21 cellular contexts compared by ENCODE assay signal in genomic region chr16:4591706-4592470, GRCh38. TPM values are rescaled to one million over a fixed set of nuclear protein-coding genes. Genes with fewer than 3 reads are reported as not detected.
DNase-seq lines count a peak whose midpoint lies in the region; ATAC-seq and TF ChIP-seq lines count a peak whose summit lies in the region.
"Had no signal": no experiment of that assay in that cellular context is flagged by ENCODE, and none has a peak within 500 bp of the region (broad histone marks: within the 10 kb centered on the region; RNA-seq: fewer than 3 reads in every experiment).

No MANE protein-coding gene starts in this region.

- no peak overlapping the region for H4K8ac ChIP-seq in mesenchymal stem cell (ENCODE audit: low read length)

- dilution Hi-C loops in mammary epithelial cell (cut with HindIII; ENCODE audit: low sequenced_read_pairs) = no loop called here

- in situ Hi-C loops in mammary epithelial cell (cut with MboI; ENCODE audit: low sequenced_read_pairs in 2 of 2) = no loop called here
- in situ Hi-C loops in SK-MEL-5 (cut with HindIII; ENCODE audit: low pct_unique_long_range_greater_than_20kb, low sequenced_read_pairs) = no loop called here

- no peaks in the 10 kb centered on the region for H3K27me3 ChIP-seq in mammary epithelial cell (ENCODE audit: insufficient read depth, low read length)
- peaks cover under 1 to 32% of the 10 kb centered on the region in 2 experiments for H3K27me3 ChIP-seq in mesenchymal stem cell (ENCODE audit: control insufficient read depth in 1 of 2, insufficient read depth in 1 of 2, low read length in 2 of 2)
- no peaks in the 10 kb centered on the region for H3K27me3 ChIP-seq in upper lobe of right lung
- H3K27me3 ChIP-seq in spleen (replicated peaks in 1 of 7) = peaks cover 0 to 2% (median 0%) of the 10 kb centered on the region in 7 donors

- H3K79me1 ChIP-seq in mesenchymal stem cell (replicated peaks; ENCODE audit: low read length, poor library complexity, severe bottlenecking) = no peaks in the 10 kb centered on the region

- H3K36me3 ChIP-seq in mammary epithelial cell (ENCODE audit: insufficient read depth, low read length) (no peaks in the 10 kb centered on the region), mesenchymal stem cell (ENCODE audit: control insufficient read depth in 1 of 2, insufficient read depth in 2 of 2, low read depth in 1 of 2, low read length in 2 of 2) (no peaks in the 10 kb centered on the region), upper lobe of right lung (no peaks in the 10 kb centered on the region), spleen (no peaks in the 10 kb centered on the region)

- no peak overlapping the region for H3K27ac ChIP-seq in mammary epithelial cell (ENCODE audit: insufficient read depth, low read depth, low read length)
- peak overlapping the region; percentile 77 for H3K27ac ChIP-seq in mesenchymal stem cell (ENCODE audit: low read length, poor library complexity, severe bottlenecking)
- H3K27ac ChIP-seq in upper lobe of right lung = no peak overlapping the region
- H3K27ac ChIP-seq in spleen = no peak overlapping the region
- H3K27ac ChIP-seq: C4-2B, HL-60 had no signal

- intact Hi-C loops in mammary epithelial cell (cut with micrococcal nuclease) (no loop called here), MCF 10A (cut with micrococcal nuclease) (no loop called here), upper lobe of right lung (cut with DNase I) (no loop called here), spleen (cut with DNase I; ENCODE audit: low total_unique reads) (no loop called here)

- no peaks in the 10 kb centered on the region for H3K9me3 Mint-ChIP-seq in MCF 10A (ENCODE audit: unreplicated experiment)

- no peaks in the 10 kb centered on the region for H3K4me1 Mint-ChIP-seq in MCF 10A (ENCODE audit: insufficient read depth, unreplicated experiment)

- H2AFZ ChIP-seq in mammary epithelial cell (ENCODE audit: low read depth, low read length) (peak overlapping the region; percentile 35), mesenchymal stem cell (ENCODE audit: low read depth, low read length) (no peak overlapping the region)

- 26% methylated on average over 15 of the region's 17 CpGs for WGBS in mammary epithelial cell (ENCODE audit: low coverage, missing lambda C conversion rate)
- WGBS in mesenchymal stem cell = 87% methylated on average over 17 of the region's 17 CpGs
- 82 to 88% (median 84%) methylated on average over 9 to 17 of the region's 17 CpGs for WGBS in spleen, 5 donors

- H3K4me3 ChIP-seq in mammary epithelial cell (replicated peaks in 1 of 3; ENCODE audit: insufficient read depth in 1 of 3, low read depth in 2 of 3, low read length in 3 of 3) (no peak overlapping the region), mesenchymal stem cell (ENCODE audit: insufficient read depth in 1 of 2, low read depth in 1 of 2, low read length in 2 of 2) (no peak overlapping the region), upper lobe of right lung (no peak overlapping the region), spleen (no peak overlapping the region)

- peak; percentile 15 for ATAC-seq in upper lobe of right lung
- ATAC-seq: HCT116 had no signal

- H3K14ac ChIP-seq in mesenchymal stem cell (ENCODE audit: low read length in 2 of 2) = no peak overlapping the region

- peaks cover 7% of the 10 kb centered on the region for H3K4me1 ChIP-seq in mammary epithelial cell (ENCODE audit: insufficient read depth, low read length)
- H3K4me1 ChIP-seq in mesenchymal stem cell (ENCODE audit: control insufficient read depth, insufficient read depth, low read depth, low read length) = peaks cover 37% of the 10 kb centered on the region
- H3K4me1 ChIP-seq in upper lobe of right lung = no peaks in the 10 kb centered on the region
- H3K4me1 ChIP-seq in spleen = no peaks in the 10 kb centered on the region
- H3K4me1 ChIP-seq: Caco-2 had no signal

- H3K18ac ChIP-seq in mesenchymal stem cell (ENCODE audit: low read depth in 1 of 2, low read length in 2 of 2) = no peak overlapping the region

- H4K20me1 ChIP-seq in mammary epithelial cell (ENCODE audit: insufficient read depth, low read length) = no peaks in the 10 kb centered on the region

- no peaks in the 10 kb centered on the region for H3K79me2 ChIP-seq in mammary epithelial cell (ENCODE audit: insufficient read depth, low read length)

- H3K4me2 ChIP-seq in mammary epithelial cell (ENCODE audit: insufficient read depth, low read depth, low read length) (no peak overlapping the region), mesenchymal stem cell (ENCODE audit: low read length, poor library complexity, severe bottlenecking) (no peak overlapping the region)

- H2BK5ac ChIP-seq in mesenchymal stem cell (ENCODE audit: low read depth, low read length, poor library complexity, severe bottlenecking) = peak overlapping the region; percentile 47

- no peak overlapping the region for H2BK15ac ChIP-seq in mesenchymal stem cell (ENCODE audit: low read depth, poor library complexity, severe bottlenecking)

- TF ChIP-seq CTCF in mammary epithelial cell (conservative IDR thresholded peaks at IDR 0.05 in 1 of 2, IDR thresholded peaks at IDR 0.05 in 1 of 2; ENCODE audit: extremely low read depth in 1 of 2, insufficient read depth in 1 of 2, low read depth in 1 of 2, low read length in 2 of 2) (no peak), MCF 10A (IDR thresholded peaks at IDR 0.05; ENCODE audit: unreplicated experiment) (no peak), upper lobe of right lung (IDR thresholded peaks at IDR 0.05) (no peak), spleen (IDR thresholded peaks at IDR 0.05 in 8 of 11, conservative IDR thresholded peaks at IDR 0.05 in 3 of 11) (no peak)

- H3K27me3 Mint-ChIP-seq in MCF 10A (ENCODE audit: insufficient read depth, unreplicated experiment) = no peaks in the 10 kb centered on the region

- no peaks in the 10 kb centered on the region for H3K36me3 Mint-ChIP-seq in MCF 10A (ENCODE audit: insufficient read depth, unreplicated experiment)

- POLR2A ChIA-PET in MCF 10A (lab: Yijun Ruan, JAX) = interaction anchor here (0.6 to 0.7 kb wide), 3 partner anchors 22 to 480 kb away, joined by 3 to 4 read pairs (median 3); no protein-coding TSS in a partner anchor

- DNase-seq in mammary epithelial cell (no peak), MCF 10A (ENCODE audit: unreplicated experiment) (no peak), SK-MEL-5 (ENCODE audit: low read depth, low spot score) (peak; percentile 75), mesenchymal stem cell (no peak), upper lobe of right lung (no peak), spleen (no peak), NCI-H187 treated with DMSO at 0.1 percent for 48 hours (lab: John Stamatoyannopoulos, UW) (no peak), NCI-H524 treated with DMSO at 0.1 percent for 48 hours (lab: John Stamatoyannopoulos, UW) (no peak)
- DNase-seq: 8988T; Caco-2; EL; MV-4-11; NCI-H1436; NCI-H526; NK-92 treated with Interleukin-12 subunit alpha and Interleukin-12 subunit beta, amount 100 ng/mL, for 24 hours; OCI-M1; SHP77 treated with DMSO at 0.1 percent for 48 hours had no signal

- H2BK12ac ChIP-seq in mesenchymal stem cell (ENCODE audit: low read length in 2 of 2) = no peak overlapping the region

- no peak overlapping the region for H3K23ac ChIP-seq in mesenchymal stem cell (ENCODE audit: low read length in 2 of 2)

- TF ChIP-seq POLR2A in spleen (IDR thresholded peaks at IDR 0.05) = no peak

- H3K9me3 ChIP-seq in mammary epithelial cell (replicated peaks; ENCODE audit: insufficient read depth, low read length) (peaks cover 10% of the 10 kb centered on the region), mesenchymal stem cell (ENCODE audit: control insufficient read depth, low read length) (peaks cover 13% of the 10 kb centered on the region), upper lobe of right lung (no peaks in the 10 kb centered on the region), spleen (peaks cover 0 to 10% (median 9%) of the 10 kb centered on the region in 8 donors)
- H3K9me3 ChIP-seq: Caco-2 had no signal

- H2AK5ac ChIP-seq in mesenchymal stem cell (ENCODE audit: low read length, severe bottlenecking) = peak overlapping the region; percentile 47

- no peak overlapping the region for H3K4ac ChIP-seq in mesenchymal stem cell (ENCODE audit: low read depth in 1 of 2, low read length in 2 of 2)

- no peak overlapping the region for H3K4me3 Mint-ChIP-seq in MCF 10A (ENCODE audit: unreplicated experiment)

- no peak overlapping the region for H3K9ac ChIP-seq in mammary epithelial cell (ENCODE audit: insufficient read depth, low read length)
- no peak overlapping the region for H3K9ac ChIP-seq in mesenchymal stem cell (ENCODE audit: low read length)

- no peak overlapping the region for H2BK120ac ChIP-seq in mesenchymal stem cell (ENCODE audit: low read depth, low read length)

- CTCF ChIA-PET in mammary epithelial cell (lab: Charles Lee; ENCODE audit: low non-redundant PET) = no interaction called here
- CTCF ChIA-PET in MCF 10A (lab: Yijun Ruan, JAX) = interaction anchor here (2.1 kb wide), 1 partner anchor 85 kb away, joined by 6 read pairs; no protein-coding TSS in a partner anchor

- H3K27ac Mint-ChIP-seq in MCF 10A (ENCODE audit: low read depth, unreplicated experiment) = no peak overlapping the region

- BruUV-seq in mammary epithelial cell (replicated peaks; lab: Mats Ljungman, UMichigan) (no TSS peak), MCF 10A (replicated peaks; lab: Mats Ljungman, UMichigan) (no TSS peak)

- no peak overlapping the region for H4K91ac ChIP-seq in mesenchymal stem cell (ENCODE audit: low read length)

RNA-seq across cellular contexts. Expression of gene UBALD1, which starts 22.8 kb away (rescaled TPM):
- total RNA-seq in mammary epithelial cell = 10 to 100 TPM in 1 of 2 donors, 1 to 10 TPM in 1; 8.0 to 29.8 TPM
- 7.2 TPM for polyA plus RNA-seq in mammary epithelial cell
- polyA minus RNA-seq in mammary epithelial cell = 4.4 TPM
- 28.0 and 42.1 TPM in 2 replicates for total RNA-seq in MCF 10A (2022)
- 13.1 and 14.5 TPM in 2 replicates for total RNA-seq in SK-MEL-5 (2014; rRNA removed; shearing (Covaris generic))
- polyA plus RNA-seq in SK-MEL-5 (2015; cell fraction: cytosol; rRNA removed) = 37.7 and 43.3 TPM in 2 replicates
- polyA plus RNA-seq in SK-MEL-5 (2015; cell fraction: nucleus; rRNA removed) = 36.0 and 54.4 TPM in 2 replicates
- polyA plus RNA-seq in mesenchymal stem cell (2013, experiment 1 of 2) = 26.5 TPM
- 25.7 TPM for polyA plus RNA-seq in mesenchymal stem cell (2013, experiment 2 of 2)
- 35.5 TPM for total RNA-seq in upper lobe of right lung
- 10 to 100 TPM; 10.0 to 29.2 (median 20.2) TPM for total RNA-seq in spleen
- polyA plus RNA-seq in spleen = 10 to 100 TPM; 12.6 to 33.6 (median 13.6) TPM

RNA-seq across cellular contexts. Expression of gene MGRN1, which starts 32.7 kb away (rescaled TPM):
- total RNA-seq in mammary epithelial cell (10 to 100 TPM; 34.2 to 64.8 TPM), MCF 10A (2022) (61.3 and 62.9 TPM in 2 replicates), upper lobe of right lung (81.3 TPM), spleen (100 to 1,000 TPM in 1 of 7 donors, 10 to 100 TPM in 6; 65.6 to 132 (median 83.6) TPM)
- polyA plus RNA-seq in mammary epithelial cell (8.2 TPM), spleen (10 to 100 TPM in 1 of 3 donors, 1 to 10 TPM in 2; 7.6 to 26.9 (median 8.8) TPM)
- 27.9 TPM for polyA minus RNA-seq in mammary epithelial cell
- total RNA-seq in SK-MEL-5 (2014; rRNA removed; shearing (Covaris generic)) = 11.3 and 13.3 TPM in 2 replicates
- polyA plus RNA-seq in SK-MEL-5 (2015; cell fraction: cytosol; rRNA removed) = 49.2 and 58.7 TPM in 2 replicates
- polyA plus RNA-seq in SK-MEL-5 (2015; cell fraction: nucleus; rRNA removed) = 39.5 and 58.7 TPM in 2 replicates
- polyA plus RNA-seq in mesenchymal stem cell (2013, experiment 1 of 2) = 52.4 TPM
- polyA plus RNA-seq in mesenchymal stem cell (2013, experiment 2 of 2) = 48.7 TPM

RNA-seq across cellular contexts. Expression of gene C16orf96, which starts 35.7 kb away (rescaled TPM):
- total RNA-seq in mammary epithelial cell (under 1 TPM in 1 of 2 donors, not detected in 1; 0.17 TPM), MCF 10A (2022) (not detected in 2 replicates), upper lobe of right lung (0.32 TPM), spleen (under 1 TPM; 0.17 to 0.33 (median 0.23) TPM)
- polyA plus RNA-seq in mammary epithelial cell (not detected), spleen (under 1 TPM; 0.06 to 0.07 (median 0.06) TPM)
- polyA minus RNA-seq in mammary epithelial cell = not detected
- not detected in 2 replicates for total RNA-seq in SK-MEL-5 (2014; rRNA removed; shearing (Covaris generic))
- 0.12 and 0.24 TPM in 2 replicates for polyA plus RNA-seq in SK-MEL-5 (2015; cell fraction: cytosol; rRNA removed)
- not detected in 2 replicates for polyA plus RNA-seq in SK-MEL-5 (2015; cell fraction: nucleus; rRNA removed)
- polyA plus RNA-seq in mesenchymal stem cell (2013, experiment 1 of 2) = 0.01 TPM
- not detected for polyA plus RNA-seq in mesenchymal stem cell (2013, experiment 2 of 2)
- total RNA-seq: RPMI7951 had no signal

RNA-seq across cellular contexts. Expression of gene CDIP1, which starts 53.3 kb away (rescaled TPM):
- 10 to 100 TPM; 63.3 to 81.8 TPM for total RNA-seq in mammary epithelial cell
- polyA plus RNA-seq in mammary epithelial cell = 56.7 TPM
- polyA minus RNA-seq in mammary epithelial cell = 82.2 TPM
- total RNA-seq in MCF 10A (2022) = 6.0 and 8.0 TPM in 2 replicates
- total RNA-seq in SK-MEL-5 (2014; rRNA removed; shearing (Covaris generic)) = 8.7 and 9.4 TPM in 2 replicates
- polyA plus RNA-seq in SK-MEL-5 (2015; cell fraction: cytosol; rRNA removed) = 13.9 and 16.8 TPM in 2 replicates
- polyA plus RNA-seq in SK-MEL-5 (2015; cell fraction: nucleus; rRNA removed) = 2.0 and 3.0 TPM in 2 replicates
- 27.5 TPM for polyA plus RNA-seq in mesenchymal stem cell (2013, experiment 1 of 2)
- 28.7 TPM for polyA plus RNA-seq in mesenchymal stem cell (2013, experiment 2 of 2)
- total RNA-seq in upper lobe of right lung = 23.8 TPM
- 10 to 100 TPM; 17.8 to 26.9 (median 21.8) TPM for total RNA-seq in spleen
- polyA plus RNA-seq in spleen = 10 to 100 TPM in 2 of 3 donors, 1 to 10 TPM in 1; 9.6 to 13.8 (median 12.1) TPM
